10 cellular contexts compared by ENCODE assay signal in genomic region chr3:29694783-29695182, GRCh38.
DNase-seq lines count a peak whose midpoint lies in the region; ATAC-seq and TF ChIP-seq lines count a peak whose summit lies in the region.
"Had no signal": no experiment of that assay in that cellular context is flagged by ENCODE, and none has a peak within 500 bp of the region (broad histone marks: within the 10 kb centered on the region; RNA-seq: fewer than 3 reads in every experiment).

No MANE protein-coding gene starts in this region.

- H2AFZ ChIP-seq in mammary epithelial cell (ENCODE audit: low read depth, low read length), result no peak overlapping the region

- in situ Hi-C loops in mammary epithelial cell (cut with MboI; ENCODE audit: low sequenced_read_pairs in 2 of 2), result loop anchor here in 1 of 2 donors (10.0 kb wide), 1 partner anchor 410 kb away; the partner anchor contains the start of gene RBMS3

- H4K20me1 ChIP-seq in mammary epithelial cell (ENCODE audit: insufficient read depth, low read length), result no peaks in the 10 kb centered on the region

- dilution Hi-C loops in mammary epithelial cell (cut with HindIII; ENCODE audit: low sequenced_read_pairs), result loop anchor here (5.0 kb wide), 1 partner anchor 63 kb away; no protein-coding TSS in a partner anchor

- peaks cover 4 to 8% of the 10 kb centered on the region in 2 donors for H3K9me3 Mint-ChIP-seq in effector memory CD8-positive, alpha-beta T cell
- peaks cover under 1% of the 10 kb centered on the region for H3K9me3 Mint-ChIP-seq in nephron progenitor cell

- H3K27me3 Mint-ChIP-seq in effector memory CD8-positive, alpha-beta T cell, result no peaks in the 10 kb centered on the region
- no peaks in the 10 kb centered on the region for H3K27me3 Mint-ChIP-seq in nephron progenitor cell (ENCODE audit: low read depth, poor library complexity)
- H3K27me3 Mint-ChIP-seq: activated naive CD8-positive, alpha-beta T cell had no signal

- no peaks in the 10 kb centered on the region for H3K36me3 Mint-ChIP-seq in effector memory CD8-positive, alpha-beta T cell (ENCODE audit: insufficient read depth)
- H3K36me3 Mint-ChIP-seq in nephron progenitor cell (ENCODE audit: low read depth), result no peaks in the 10 kb centered on the region
- H3K36me3 Mint-ChIP-seq: activated naive CD8-positive, alpha-beta T cell had no signal

- H3K9me3 ChIP-seq in mammary epithelial cell (replicated peaks; ENCODE audit: insufficient read depth, low read length) (no peaks in the 10 kb centered on the region), thyroid gland (no peaks in the 10 kb centered on the region)
- H3K9me3 ChIP-seq: testis had no signal

- intact Hi-C loops in mammary epithelial cell (cut with micrococcal nuclease) (loop anchor here (1.0 to 10.0 kb wide), 4 partner anchors 24 to 780 kb away; no protein-coding TSS in a partner anchor), thyroid gland (cut with DNase I) (loop anchor here (5.0 kb wide), 1 partner anchor 412 kb away; the partner anchor contains the start of gene RBMS3)

- ATAC-seq in effector memory CD8-positive, alpha-beta T cell (replicated peaks), result no peak
- no peak for ATAC-seq in HG03045 (IDR thresholded peaks at IDR 0.05; ENCODE audit: unreplicated experiment)

- peak overlapping the region; percentile 52 for H3K4me2 ChIP-seq in mammary epithelial cell (ENCODE audit: insufficient read depth, low read depth, low read length)

- DNase-seq in HT1080 (ENCODE audit: low read depth) (peak; percentile 91), mammary epithelial cell (peak; percentile 80), kidney epithelial cell (ENCODE audit: low read depth) (peak; percentile 93), thyroid gland (peak; percentile 53 to 58), nephron progenitor cell (no peak)
- no peak for DNase-seq in stimulated activated CD4-positive, alpha-beta T cell treated with anti-CD3 and anti-CD28 coated beads, Interleukin-4, amount 100 ng/mL, for 1 hour
- no peak for DNase-seq in effector memory CD8-positive, alpha-beta T cell
- DNase-seq: testis had no signal

- no peak for TF ChIP-seq POLR2A in thyroid gland (IDR thresholded peaks at IDR 0.05)

- CTCF ChIA-PET in mammary epithelial cell (lab: Charles Lee; ENCODE audit: low non-redundant PET), result interaction anchor here (0.6 kb wide), 1 partner anchor 15 kb away, joined by 3 read pairs; no protein-coding TSS in a partner anchor

- H3K27me3 ChIP-seq in mammary epithelial cell (ENCODE audit: insufficient read depth, low read length) (no peaks in the 10 kb centered on the region), kidney epithelial cell (ENCODE audit: control insufficient read depth, insufficient read depth, low read length) (no peaks in the 10 kb centered on the region), thyroid gland (no peaks in the 10 kb centered on the region)
- H3K27me3 ChIP-seq: testis had no signal

- no peaks in the 10 kb centered on the region for H3K4me1 Mint-ChIP-seq in effector memory CD8-positive, alpha-beta T cell (ENCODE audit: low read depth in 2 of 2)
- peaks cover 39% of the 10 kb centered on the region for H3K4me1 Mint-ChIP-seq in nephron progenitor cell

- H3K27ac ChIP-seq in mammary epithelial cell (ENCODE audit: insufficient read depth, low read depth, low read length) (peak overlapping the region; percentile 95), thyroid gland (peak overlapping the region; percentile 89 to 94 (median 92))

- H3K27ac Mint-ChIP-seq in effector memory CD8-positive, alpha-beta T cell, result no peak overlapping the region
- no peak overlapping the region for H3K27ac Mint-ChIP-seq in nephron progenitor cell
- H3K27ac Mint-ChIP-seq: activated naive CD8-positive, alpha-beta T cell had no signal

- H3K36me3 ChIP-seq in mammary epithelial cell (ENCODE audit: insufficient read depth, low read length), result no peaks in the 10 kb centered on the region
- H3K36me3 ChIP-seq in kidney epithelial cell (ENCODE audit: control insufficient read depth, insufficient read depth, low read length), result no peaks in the 10 kb centered on the region
- H3K36me3 ChIP-seq in thyroid gland, result no peaks in the 10 kb centered on the region

- H3K9ac ChIP-seq in mammary epithelial cell (ENCODE audit: insufficient read depth, low read length), result peak overlapping the region; percentile 51

- TF ChIP-seq CTCF in mammary epithelial cell (conservative IDR thresholded peaks at IDR 0.05 in 1 of 2, IDR thresholded peaks at IDR 0.05 in 1 of 2; ENCODE audit: extremely low read depth in 1 of 2, insufficient read depth in 1 of 2, low read depth in 1 of 2, low read length in 2 of 2) (no peak), kidney epithelial cell (IDR thresholded peaks at IDR 0.05; ENCODE audit: insufficient read depth, low read length, poor library complexity, severe bottlenecking) (no peak), thyroid gland (IDR thresholded peaks at IDR 0.05) (no peak), nephron progenitor cell (IDR thresholded peaks at IDR 0.05) (no peak)

- BruUV-seq in mammary epithelial cell (replicated peaks; lab: Mats Ljungman, UMichigan), result no TSS peak

- H3K4me3 Mint-ChIP-seq in effector memory CD8-positive, alpha-beta T cell, result no peak overlapping the region
- H3K4me3 Mint-ChIP-seq in nephron progenitor cell, result no peak overlapping the region
- H3K4me3 Mint-ChIP-seq: activated naive CD8-positive, alpha-beta T cell had no signal

- H3K4me1 ChIP-seq in mammary epithelial cell (ENCODE audit: insufficient read depth, low read length) (peaks cover 34% of the 10 kb centered on the region), thyroid gland (peaks cover 35 to 62% of the 10 kb centered on the region in 2 donors)

- WGBS in mammary epithelial cell (ENCODE audit: low coverage, missing lambda C conversion rate), result 64% methylated on average over 1 of the region's 1 CpG
- WGBS in thyroid gland, 2 donors, result 72 to 78% methylated on average over 1 of the region's 1 CpG

- peak overlapping the region in 1 of 3 experiments; percentile 12 for H3K4me3 ChIP-seq in mammary epithelial cell (replicated peaks in 1 of 3; ENCODE audit: insufficient read depth in 1 of 3, low read depth in 2 of 3, low read length in 3 of 3)
- no peak overlapping the region for H3K4me3 ChIP-seq in kidney epithelial cell (ENCODE audit: low read depth, low read length)
- H3K4me3 ChIP-seq in thyroid gland (replicated peaks in 1 of 3), result no peak overlapping the region
- H3K4me3 ChIP-seq: testis had no signal

- H3K79me2 ChIP-seq in mammary epithelial cell (ENCODE audit: insufficient read depth, low read length), result no peaks in the 10 kb centered on the region

Comparison
In these comparisons a context has a peak if more than half of its experiments do, and no peak if none do; other contexts are left out.
1. DNase-seq: peak in HT1080 (single experiment), mammary epithelial cell (single experiment), kidney epithelial cell (single experiment) and thyroid gland (2 of 2); none in stimulated activated CD4-positive, alpha-beta T cell treated with anti-CD3 and anti-CD28 coated beads, Interleukin-4, amount 100 ng/mL, for 1 hour (single experiment), effector memory CD8-positive, alpha-beta T cell (0 of 3) and nephron progenitor cell (single experiment).